8 cellular contexts compared by ENCODE assay signal in genomic region chr4:6986781-6987565, GRCh38. TPM values are rescaled to one million over a fixed set of nuclear protein-coding genes. Genes with fewer than 3 reads are reported as not detected.
DNase-seq lines count a peak whose midpoint lies in the region; ATAC-seq, FAIRE-seq and TF ChIP-seq lines count a peak whose summit lies in the region.

No MANE protein-coding gene starts in this region.

- FAIRE-seq in pancreas (lab: Jason Lieb, UNC), result no peak

- peak overlapping the region; percentile 94 for H3K27ac Mint-ChIP-seq in activated naive CD8-positive, alpha-beta T cell treated with anti-CD3 and anti-CD28 coated beads for 36 hours

- DNase-seq in GM12864 (ENCODE audit: low read depth) (peak; percentile 67), NCI-H1092 (lab: John Stamatoyannopoulos, UW) (peak; percentile 91), SKM-1 (lab: John Stamatoyannopoulos, UW; ENCODE audit: unreplicated experiment) (peak; percentile 92), Right ventricle myocardium inferior (ENCODE audit: missing footprints) (peak; percentile 98), pancreas (peak; percentile 93 to 98 (median 96)), thyroid gland (peak; percentile 95)
- DNase-seq in activated naive CD8-positive, alpha-beta T cell treated with anti-CD3 and anti-CD28 coated beads for 36 hours, result peak; percentile 95

- no peaks in the 10 kb centered on the region for H3K9me3 ChIP-seq in pancreas
- H3K9me3 ChIP-seq in thyroid gland, result no peaks in the 10 kb centered on the region

- peaks cover 3% of the 10 kb centered on the region for H3K36me3 Mint-ChIP-seq in activated naive CD8-positive, alpha-beta T cell treated with anti-CD3 and anti-CD28 coated beads for 36 hours

- TF ChIP-seq CTCF in GM12864 (IDR thresholded peaks at IDR 0.05; ENCODE audit: low read depth, low read length, missing control alignments) (peak; percentile 13), pancreas (IDR thresholded peaks at IDR 0.05) (no peak), thyroid gland (IDR thresholded peaks at IDR 0.05) (peak in 2 of 6 experiments; percentile 7 to 21)

- H3K27me3 ChIP-seq in pancreas, result no peaks in the 10 kb centered on the region
- no peaks in the 10 kb centered on the region for H3K27me3 ChIP-seq in thyroid gland

- peak overlapping the region; percentile 67 for H3K4me3 ChIP-seq in GM12864 (ENCODE audit: low read depth, low read length)
- H3K4me3 ChIP-seq in pancreas, result peak overlapping the region; percentile 66 to 96 (median 80)
- peak overlapping the region; percentile 57 to 89 (median 85) for H3K4me3 ChIP-seq in thyroid gland (replicated peaks in 1 of 3)

- peak overlapping the region; percentile 80 to 90 (median 86) for H3K27ac ChIP-seq in pancreas
- peak overlapping the region; percentile 81 to 92 (median 86) for H3K27ac ChIP-seq in thyroid gland

- H3K4me1 Mint-ChIP-seq in activated naive CD8-positive, alpha-beta T cell treated with anti-CD3 and anti-CD28 coated beads for 36 hours, result peaks cover 67% of the 10 kb centered on the region

- H3K4me1 ChIP-seq in pancreas (peaks cover 19 to 38% (median 32%) of the 10 kb centered on the region in 3 donors), thyroid gland (peaks cover 25 to 43% of the 10 kb centered on the region in 2 donors)

- no peaks in the 10 kb centered on the region for H3K27me3 Mint-ChIP-seq in activated naive CD8-positive, alpha-beta T cell treated with anti-CD3 and anti-CD28 coated beads for 36 hours

- WGBS in pancreas, 2 donors, result 0 to 1% methylated on average over 57 to 78 of the region's 78 CpGs
- WGBS in thyroid gland, 2 donors, result 0% methylated on average over 29 to 36 of the region's 78 CpGs

- no peaks in the 10 kb centered on the region for H3K9me3 Mint-ChIP-seq in activated naive CD8-positive, alpha-beta T cell treated with anti-CD3 and anti-CD28 coated beads for 36 hours

- intact Hi-C loops in Right ventricle myocardium inferior (cut with DNase I) (loop anchor here (1.0 to 5.0 kb wide), 6 partner anchors 56 to 270 kb away; partner anchors contain the start of genes BLOC1S4, GRPEL1, KIAA0232 and TADA2B), pancreas (cut with DNase I) (no loop called here), thyroid gland (cut with DNase I) (loop anchor here (5.0 to 10.0 kb wide), 4 partner anchors 55 to 272 kb away; partner anchors contain the start of genes BLOC1S4, GRPEL1 and TADA2B)

- peak overlapping the region; percentile 95 for H3K4me3 Mint-ChIP-seq in activated naive CD8-positive, alpha-beta T cell treated with anti-CD3 and anti-CD28 coated beads for 36 hours

- peak; percentile 79 for ATAC-seq in HG02588 (IDR thresholded peaks at IDR 0.05; ENCODE audit: unreplicated experiment)
- ATAC-seq in Right ventricle myocardium inferior, result peak; percentile 97
- peak; percentile 95 to 98 (median 95) for ATAC-seq in pancreas

- no peaks in the 10 kb centered on the region for H3K36me3 ChIP-seq in pancreas
- no peaks in the 10 kb centered on the region for H3K36me3 ChIP-seq in thyroid gland

- peak in 1 of 2 donors; percentile 77 for TF ChIP-seq POLR2A in thyroid gland (IDR thresholded peaks at IDR 0.05)

RNA-seq across cellular contexts. Expression of gene TADA2B, which starts 56.2 kb away (rescaled TPM):
- 10 to 100 TPM; 10.3 to 11.2 TPM for total RNA-seq in activated naive CD8-positive, alpha-beta T cell treated with anti-CD3 and anti-CD28 coated beads for 36 hours
- 33.3 TPM for total RNA-seq in Right ventricle myocardium inferior
- 10 to 100 TPM; 14.0 to 26.2 (median 19.7) TPM for total RNA-seq in pancreas
- 10 to 100 TPM in 1 of 2 donors, 1 to 10 TPM in 1; 9.6 to 11.0 TPM for polyA plus RNA-seq in pancreas
- 10 to 100 TPM; 17.9 to 34.1 (median 26.6) TPM for total RNA-seq in thyroid gland

Comparison
In these comparisons a context has a peak if more than half of its experiments do, and no peak if none do; other contexts are left out.
1. Peak in every context shown above with its lines: DNase-seq, ATAC-seq, H3K4me3 ChIP-seq and H3K27ac ChIP-seq.
2. intact Hi-C loops: an anchor here in Right ventricle myocardium inferior (1.0 to 5.0 kb wide) and thyroid gland (5.0 to 10.0 kb wide); none called in pancreas.